ENCODE assay signal across 28 cellular contexts in genomic region chr16:30348929-30349328, GRCh38. TPM values are rescaled to one million over a fixed set of nuclear protein-coding genes. Genes with fewer than 3 reads are reported as not detected.
DNase-seq lines count a peak whose midpoint lies in the region; ATAC-seq, FAIRE-seq and TF ChIP-seq lines count a peak whose summit lies in the region.
"Had no signal": no experiment of that assay in that cellular context is flagged by ENCODE, and none has a peak within 500 bp of the region (broad histone marks: within the 10 kb centered on the region; RNA-seq: fewer than 3 reads in every experiment).

No MANE protein-coding gene starts in this region.

- WGBS in spleen, 5 donors, result 92 to 99% (median 95%) methylated on average over 7 of the region's 7 CpGs

- no peak overlapping the region for H2AFZ ChIP-seq in Loucy (ENCODE audit: low read length)
- H2AFZ ChIP-seq: GM23248 had no signal

- H3K9ac ChIP-seq in Loucy (ENCODE audit: low read depth, low read length, poor library complexity, severe bottlenecking), result no peak overlapping the region
- H3K9ac ChIP-seq: GM23248 had no signal

- H3K9me3 ChIP-seq in Loucy (ENCODE audit: insufficient read depth, low read depth, low read length) (no peaks in the 10 kb centered on the region), spleen (no peaks in the 10 kb centered on the region)
- H3K9me3 ChIP-seq: lower lobe of right lung, prostate gland, sigmoid colon, SJSA1 had no signal

- peaks cover 19% of the 10 kb centered on the region; the same call in 1 of the 2 replicates for H3K36me3 ChIP-seq in Loucy (ENCODE audit: insufficient read depth, low read length)
- H3K36me3 ChIP-seq in spleen, result peaks cover 0 to 56% (median 36%) of the 10 kb centered on the region in 6 donors

- H3K36me3 Mint-ChIP-seq in activated CD8-positive, alpha-beta memory T cell treated with anti-CD3 and anti-CD28 coated beads, Interleukin-2, amount 10 ng/mL, durations not matched to agents 7 days and 5 days, result peaks cover 23% of the 10 kb centered on the region
- peaks cover 34% of the 10 kb centered on the region for H3K36me3 Mint-ChIP-seq in activated naive CD8-positive, alpha-beta T cell treated with anti-CD3 and anti-CD28 coated beads, Interleukin-2, amount 50 U/mL, for 24 hours (ENCODE audit: low read depth)

- H3F3A ChIP-seq in Loucy (ENCODE audit: low read depth), result peaks cover 5% of the 10 kb centered on the region; the same call in 1 of the 2 replicates

- no peaks in the 10 kb centered on the region for H3K9me3 Mint-ChIP-seq in activated CD8-positive, alpha-beta memory T cell treated with anti-CD3 and anti-CD28 coated beads, Interleukin-2, amount 10 ng/mL, durations not matched to agents 7 days and 5 days (ENCODE audit: low read depth)
- no peaks in the 10 kb centered on the region for H3K9me3 Mint-ChIP-seq in activated naive CD8-positive, alpha-beta T cell treated with anti-CD3 and anti-CD28 coated beads, Interleukin-2, amount 50 U/mL, for 24 hours
- H3K9me3 Mint-ChIP-seq: activated CD4-positive, alpha-beta T cell treated with anti-CD3 and anti-CD28 coated beads, Interleukin-2, amount 10 ng/mL, durations not matched to agents 7 days and 5 days; dendritic cell treated with granulocyte-macrophage colony-stimulating factor and Interleukin-4, amounts not matched to agents 40 ng/mL and 50 ng/mL, for 4 days; type B pancreatic cell had no signal

- H3K4me3 ChIP-seq in Loucy (ENCODE audit: low read length, poor library complexity, severe bottlenecking) (no peak overlapping the region), spleen (no peak overlapping the region)
- H3K4me3 ChIP-seq: GM23248, lower lobe of right lung, prostate gland, sigmoid colon, SJSA1 had no signal

- peak overlapping the region in 5 of 8 donors; percentile 1 to 93 (median 52) for H3K27ac ChIP-seq in spleen
- H3K27ac ChIP-seq: GM23248, lower lobe of right lung, prostate gland, SJSA1 had no signal

- CTCF ChIA-PET in activated CD8-positive, alpha-beta memory T cell treated with anti-CD3 and anti-CD28 coated beads, Interleukin-2, amount 10 ng/mL, durations not matched to agents 7 days and 5 days (lab: Charles Lee), result no interaction called here

- TF ChIP-seq CTCF in Loucy (conservative IDR thresholded peaks at IDR 0.05; ENCODE audit: low read length) (no peak), spleen (IDR thresholded peaks at IDR 0.05 in 8 of 11, conservative IDR thresholded peaks at IDR 0.05 in 3 of 11) (no peak)

- peaks cover 42% of the 10 kb centered on the region for H3K4me1 Mint-ChIP-seq in activated CD8-positive, alpha-beta memory T cell treated with anti-CD3 and anti-CD28 coated beads, Interleukin-2, amount 10 ng/mL, durations not matched to agents 7 days and 5 days
- peaks cover 40% of the 10 kb centered on the region for H3K4me1 Mint-ChIP-seq in activated naive CD8-positive, alpha-beta T cell treated with anti-CD3 and anti-CD28 coated beads, Interleukin-2, amount 50 U/mL, for 24 hours

- peak overlapping the region; percentile 3 for H3K4me2 ChIP-seq in Loucy (ENCODE audit: low read depth, low read length, poor library complexity, severe bottlenecking)

- no peak for FAIRE-seq in HTR-8/SVneo (lab: Jason Lieb, UNC)
- FAIRE-seq: RCC 7860 had no signal

- H3K79me2 ChIP-seq in Loucy (ENCODE audit: insufficient read depth, low read length), result peaks cover 27% of the 10 kb centered on the region

- DNase-seq in activated CD8-positive, alpha-beta memory T cell treated with anti-CD3 and anti-CD28 coated beads, Interleukin-2, amount 10 ng/mL, durations not matched to agents 7 days and 5 days, result no peak
- DNase-seq in activated CD8-positive, alpha-beta memory T cell treated with anti-CD3 and anti-CD28 coated beads for 24 hours, result no peak
- no peak for DNase-seq in activated naive CD8-positive, alpha-beta T cell treated with anti-CD3 and anti-CD28 coated beads, Interleukin-2, amount 50 U/mL, for 24 hours
- DNase-seq in spleen (peak; percentile 6), HTR-8/SVneo (ENCODE audit: insufficient read length, low spot score) (no peak), mesenteric fat pad (ENCODE audit: low spot score) (no peak), HUDEP-2 (lab: John Stamatoyannopoulos, UW; ENCODE audit: unreplicated experiment in 76 of 76) (no peak)
- DNase-seq: activated CD4-positive, alpha-beta T cell treated with anti-CD3 and anti-CD28 coated beads, Interleukin-2, amount 10 ng/mL, durations not matched to agents 7 days and 5 days; activated CD8-positive, alpha-beta memory T cell treated with anti-CD3 and anti-CD28 coated beads, Interleukin-2, amount 50 U/mL, for 4 hours; activated gamma-delta T cell; DMS53; GDM1; GM23248; lower lobe of right lung; NCI-H146; NCI-H2171; NCI-H510A treated with DMSO at 0.1 percent for 48 hours; sigmoid colon; stimulated activated CD4-positive, alpha-beta T cell treated with anti-CD3 and anti-CD28 coated beads, Interleukin-15, amount 100 ng/mL, for 24 hours had no signal

- no peak for ATAC-seq in activated CD8-positive, alpha-beta memory T cell treated with anti-CD3 and anti-CD28 coated beads, Interleukin-2, amount 10 ng/mL, durations not matched to agents 7 days and 5 days
- ATAC-seq in activated naive CD8-positive, alpha-beta T cell treated with anti-CD3 and anti-CD28 coated beads, Interleukin-2, amount 50 U/mL, for 24 hours, result no peak
- ATAC-seq: lower lobe of right lung had no signal

- peaks cover 23% of the 10 kb centered on the region for H3K4me1 ChIP-seq in Loucy (ENCODE audit: insufficient read depth, low read length, poor library complexity, severe bottlenecking)
- H3K4me1 ChIP-seq in spleen, result peaks cover 8 to 54% (median 39%) of the 10 kb centered on the region in 6 donors

- peak overlapping the region; percentile 81 for H3K27ac Mint-ChIP-seq in activated CD8-positive, alpha-beta memory T cell treated with anti-CD3 and anti-CD28 coated beads, Interleukin-2, amount 10 ng/mL, durations not matched to agents 7 days and 5 days
- peak overlapping the region; percentile 42 for H3K27ac Mint-ChIP-seq in activated naive CD8-positive, alpha-beta T cell treated with anti-CD3 and anti-CD28 coated beads, Interleukin-2, amount 50 U/mL, for 24 hours
- H3K27ac Mint-ChIP-seq: dendritic cell treated with granulocyte-macrophage colony-stimulating factor and Interleukin-4, amounts not matched to agents 40 ng/mL and 50 ng/mL, for 4 days; type B pancreatic cell had no signal

- no peak overlapping the region for H3K4me3 Mint-ChIP-seq in activated CD8-positive, alpha-beta memory T cell treated with anti-CD3 and anti-CD28 coated beads, Interleukin-2, amount 10 ng/mL, durations not matched to agents 7 days and 5 days
- no peak overlapping the region for H3K4me3 Mint-ChIP-seq in activated naive CD8-positive, alpha-beta T cell treated with anti-CD3 and anti-CD28 coated beads, Interleukin-2, amount 50 U/mL, for 24 hours
- H3K4me3 Mint-ChIP-seq: activated CD4-positive, alpha-beta T cell treated with anti-CD3 and anti-CD28 coated beads, Interleukin-2, amount 10 ng/mL, durations not matched to agents 7 days and 5 days; dendritic cell treated with granulocyte-macrophage colony-stimulating factor and Interleukin-4, amounts not matched to agents 40 ng/mL and 50 ng/mL, for 4 days; type B pancreatic cell had no signal

- intact Hi-C loops in spleen (cut with DNase I; ENCODE audit: low total_unique reads), result no loop called here

- H3K27me3 Mint-ChIP-seq in activated CD8-positive, alpha-beta memory T cell treated with anti-CD3 and anti-CD28 coated beads, Interleukin-2, amount 10 ng/mL, durations not matched to agents 7 days and 5 days, result no peaks in the 10 kb centered on the region
- no peaks in the 10 kb centered on the region for H3K27me3 Mint-ChIP-seq in activated naive CD8-positive, alpha-beta T cell treated with anti-CD3 and anti-CD28 coated beads, Interleukin-2, amount 50 U/mL, for 24 hours
- H3K27me3 Mint-ChIP-seq: activated CD4-positive, alpha-beta T cell treated with anti-CD3 and anti-CD28 coated beads, Interleukin-2, amount 10 ng/mL, durations not matched to agents 7 days and 5 days; dendritic cell treated with granulocyte-macrophage colony-stimulating factor and Interleukin-4, amounts not matched to agents 40 ng/mL and 50 ng/mL, for 4 days; type B pancreatic cell had no signal

- H3K9me2 ChIP-seq in Loucy (replicated peaks; ENCODE audit: low read depth, low read length), result no peaks in the 10 kb centered on the region

- H4K20me1 ChIP-seq in Loucy (ENCODE audit: insufficient read depth, low read length, poor library complexity, severe bottlenecking), result peaks cover 8% of the 10 kb centered on the region

- H3K27me3 ChIP-seq in Loucy (ENCODE audit: insufficient read depth, low read length, poor library complexity, severe bottlenecking) (no peaks in the 10 kb centered on the region), spleen (replicated peaks in 1 of 7) (no peaks in the 10 kb centered on the region)
- H3K27me3 ChIP-seq: sigmoid colon, SJSA1 had no signal

- no peak for TF ChIP-seq POLR2A in spleen (IDR thresholded peaks at IDR 0.05)

RNA-seq across cellular contexts. Expression of gene CD2BP2, which starts 6.2 kb away (rescaled TPM):
- total RNA-seq in activated CD8-positive, alpha-beta memory T cell treated with anti-CD3 and anti-CD28 coated beads, Interleukin-2, amount 10 ng/mL, durations not matched to agents 7 days and 5 days, result 10 to 100 TPM; 70.0 to 94.9 TPM
- total RNA-seq in spleen (10 to 100 TPM; 33.9 to 60.0 (median 55.8) TPM), mesenteric fat pad (57.4 TPM)
- polyA plus RNA-seq in spleen, result 10 to 100 TPM; 27.8 to 42.9 (median 42.9) TPM

RNA-seq across cellular contexts. Expression of gene TBC1D10B, which starts 21.4 kb away (rescaled TPM):
- total RNA-seq in activated CD8-positive, alpha-beta memory T cell treated with anti-CD3 and anti-CD28 coated beads, Interleukin-2, amount 10 ng/mL, durations not matched to agents 7 days and 5 days, result 10 to 100 TPM; 84.1 to 87.3 TPM
- total RNA-seq in spleen (10 to 100 TPM; 32.5 to 50.4 (median 45.8) TPM), mesenteric fat pad (42.1 TPM)
- polyA plus RNA-seq in spleen, result 10 to 100 TPM; 17.3 to 33.3 (median 22.5) TPM

RNA-seq across cellular contexts. Expression of gene MYL11, which starts 25.7 kb away (rescaled TPM):
- total RNA-seq in activated CD8-positive, alpha-beta memory T cell treated with anti-CD3 and anti-CD28 coated beads, Interleukin-2, amount 10 ng/mL, durations not matched to agents 7 days and 5 days, result 1 to 10 TPM in 1 of 2 experiments, not detected in 1; 1.0 TPM
- total RNA-seq in spleen (1 to 10 TPM in 1 of 7 donors, not detected in 6; 1.4 TPM), mesenteric fat pad (not detected)
- polyA plus RNA-seq in spleen, result 1 to 10 TPM; 2.7 to 4.3 (median 2.8) TPM
- total RNA-seq: A172; activated CD4-positive, alpha-beta T cell treated with anti-CD3 and anti-CD28 coated beads, Interleukin-2, amount 10 ng/mL, durations not matched to agents 7 days and 5 days; GM23248; kidney epithelial cell; lower lobe of right lung; sigmoid colon; SJSA1; T-helper 2 cell treated with Interferon-gamma antibody and Interleukin-4, amounts not matched to agents 100 ng/mL and 5 ng/mL, for 36 hours had no signal
- polyA plus RNA-seq: sigmoid colon had no signal

RNA-seq across cellular contexts. Expression of gene SEPTIN1, which starts 33.4 kb away (rescaled TPM):
- 100 to 1,000 TPM; 259 to 278 TPM for total RNA-seq in activated CD8-positive, alpha-beta memory T cell treated with anti-CD3 and anti-CD28 coated beads, Interleukin-2, amount 10 ng/mL, durations not matched to agents 7 days and 5 days
- total RNA-seq in spleen (100 to 1,000 TPM in 1 of 7 donors, 10 to 100 TPM in 6; 38.5 to 105 (median 72.4) TPM), mesenteric fat pad (2.3 TPM)
- 100 to 1,000 TPM; 154 to 199 (median 179) TPM for polyA plus RNA-seq in spleen
- total RNA-seq: A172, GM23248, SJSA1 had no signal

RNA-seq across cellular contexts. Expression of gene ZNF48, which starts 46.3 kb away (rescaled TPM):
- 10 to 100 TPM; 13.7 to 15.6 TPM for total RNA-seq in activated CD8-positive, alpha-beta memory T cell treated with anti-CD3 and anti-CD28 coated beads, Interleukin-2, amount 10 ng/mL, durations not matched to agents 7 days and 5 days
- total RNA-seq in spleen (10 to 100 TPM in 3 of 7 donors, 1 to 10 TPM in 4; 7.1 to 10.4 (median 9.5) TPM), mesenteric fat pad (5.3 TPM)
- polyA plus RNA-seq in spleen, result 1 to 10 TPM; 2.7 to 5.7 (median 3.5) TPM
